In genomic region chr2:88556026-88556425, GRCh38 we compare ENCODE assay signal across 21 cellular contexts.
DNase-seq lines count a peak whose midpoint lies in the region; ATAC-seq, FAIRE-seq and TF ChIP-seq lines count a peak whose summit lies in the region.
"Had no signal": no experiment of that assay in that cellular context is flagged by ENCODE, and none has a peak within 500 bp of the region (broad histone marks: within the 10 kb centered on the region; RNA-seq: fewer than 3 reads in every experiment).

No MANE protein-coding gene starts in this region.

- no peaks in the 10 kb centered on the region for H3K4me1 Mint-ChIP-seq in activated naive CD4-positive, alpha-beta T cell treated with anti-CD3 and anti-CD28 coated beads, Interleukin-2, amount 50 U/mL, for 24 hours
- no peaks in the 10 kb centered on the region for H3K4me1 Mint-ChIP-seq in astrocyte (ENCODE audit: low read depth, unreplicated experiment)

- H3K36me3 Mint-ChIP-seq in activated naive CD4-positive, alpha-beta T cell treated with anti-CD3 and anti-CD28 coated beads, Interleukin-2, amount 50 U/mL, for 24 hours: peaks cover 6% of the 10 kb centered on the region
- H3K36me3 Mint-ChIP-seq in astrocyte (ENCODE audit: low read depth, unreplicated experiment): peaks cover 6% of the 10 kb centered on the region

- H3K4me3 ChIP-seq in astrocyte (ENCODE audit: insufficient read depth, low read depth, low read length): no peak overlapping the region
- no peak overlapping the region for H3K4me3 ChIP-seq in dorsolateral prefrontal cortex

- in situ Hi-C loops in G401 (cut with HindIII; ENCODE audit: low sequenced_read_pairs): no loop called here

- no peaks in the 10 kb centered on the region for H3K4me1 ChIP-seq in astrocyte (ENCODE audit: insufficient read depth, low read length)

- no peaks in the 10 kb centered on the region for H3K79me2 ChIP-seq in astrocyte (ENCODE audit: insufficient read depth, low read length)

- FAIRE-seq in astrocyte (lab: Jason Lieb, UNC) (no peak), urothelium cell line (lab: Jason Lieb, UNC) (peak; percentile 20)
- FAIRE-seq: H54 had no signal

- H3K27ac ChIP-seq in astrocyte (ENCODE audit: low read depth, low read length) (no peak overlapping the region), dorsolateral prefrontal cortex (no peak overlapping the region)
- H3K27ac ChIP-seq: 22Rv1 had no signal

- H3K27ac Mint-ChIP-seq in activated naive CD4-positive, alpha-beta T cell treated with anti-CD3 and anti-CD28 coated beads, Interleukin-2, amount 50 U/mL, for 24 hours: peak overlapping the region; percentile 24
- H3K27ac Mint-ChIP-seq in astrocyte (ENCODE audit: unreplicated experiment): peak overlapping the region; percentile 51
- H3K27ac Mint-ChIP-seq: B cell had no signal

- ATAC-seq in left lobe of liver: peak; percentile 11

- H2AFZ ChIP-seq in astrocyte (ENCODE audit: low read depth, low read length): no peak overlapping the region

- intact Hi-C loops in dorsolateral prefrontal cortex (cut with DNase I): no loop called here

- H3K4me2 ChIP-seq in astrocyte (ENCODE audit: low read length): no peak overlapping the region

- no peak for DNase-seq in activated naive CD4-positive, alpha-beta T cell treated with anti-CD3 and anti-CD28 coated beads, Interleukin-2, amount 50 U/mL, for 16 hours
- no peak for DNase-seq in astrocyte (ENCODE audit: low read depth)
- DNase-seq in left lobe of liver (ENCODE audit: low spot score): no peak
- no peak for DNase-seq in urothelium cell line (ENCODE audit: low spot score)
- no peak for DNase-seq in activated T-cell treated with anti-CD3 and anti-CD28 coated beads, Interleukin-2, amount 50 U/mL, for 1 hour
- no peak for DNase-seq in dorsolateral prefrontal cortex
- DNase-seq in G401 (ENCODE audit: low spot score): no peak
- DNase-seq: CD4-positive, alpha-beta memory T cell; DMS153; KBM-7; NCI-H1105 treated with DMSO at 0.1 percent for 48 hours; NCI-H1694; NCI-H2107; NCI-H510A; NCI-H748 treated with DMSO at 0.1 percent for 48 hours; NK-92 treated with Interleukin-12 subunit alpha and Interleukin-12 subunit beta, amount 100 ng/mL, for 24 hours; Right ventricle myocardium superior had no signal

- H4K20me1 ChIP-seq in astrocyte (ENCODE audit: insufficient read depth, low read length): peaks cover 3% of the 10 kb centered on the region

- H3K27me3 ChIP-seq in astrocyte (ENCODE audit: insufficient read depth, low read length) (no peaks in the 10 kb centered on the region), dorsolateral prefrontal cortex (no peaks in the 10 kb centered on the region)

- no peaks in the 10 kb centered on the region for H3K9me3 Mint-ChIP-seq in activated naive CD4-positive, alpha-beta T cell treated with anti-CD3 and anti-CD28 coated beads, Interleukin-2, amount 50 U/mL, for 24 hours
- no peaks in the 10 kb centered on the region for H3K9me3 Mint-ChIP-seq in astrocyte (ENCODE audit: unreplicated experiment)

- no peak overlapping the region for H3K9ac ChIP-seq in astrocyte (ENCODE audit: low read length)

- H3K9me3 ChIP-seq in astrocyte (ENCODE audit: insufficient read depth, low read depth, low read length): no peaks in the 10 kb centered on the region

- no peak overlapping the region for H3K4me3 Mint-ChIP-seq in activated naive CD4-positive, alpha-beta T cell treated with anti-CD3 and anti-CD28 coated beads, Interleukin-2, amount 50 U/mL, for 24 hours
- H3K4me3 Mint-ChIP-seq in astrocyte (ENCODE audit: unreplicated experiment): no peak overlapping the region
- H3K4me3 Mint-ChIP-seq: B cell; CD4-positive, alpha-beta memory T cell had no signal

- peaks cover 18% of the 10 kb centered on the region for H3K36me3 ChIP-seq in astrocyte (ENCODE audit: insufficient read depth, low read length)

- TF ChIP-seq CTCF in astrocyte (IDR thresholded peaks at IDR 0.05; ENCODE audit: insufficient read depth, low read depth, low read length) (no peak), dorsolateral prefrontal cortex (IDR thresholded peaks at IDR 0.05 in 54 of 56, conservative IDR thresholded peaks at IDR 0.05 in 2 of 56; ENCODE audit: low read depth in 1 of 56, partially characterized antibody in 56 of 56) (no peak)

- H3K27me3 Mint-ChIP-seq in activated naive CD4-positive, alpha-beta T cell treated with anti-CD3 and anti-CD28 coated beads, Interleukin-2, amount 50 U/mL, for 24 hours: no peaks in the 10 kb centered on the region
- no peaks in the 10 kb centered on the region for H3K27me3 Mint-ChIP-seq in astrocyte (ENCODE audit: low read depth, unreplicated experiment)
- H3K27me3 Mint-ChIP-seq: B cell; CD4-positive, alpha-beta memory T cell had no signal
